Comparison of ENCODE assay signal across 1 cellular context in genomic region chr20:46040902-46041535, GRCh38.
TF ChIP-seq lines count a peak whose summit lies in the region.

No MANE protein-coding gene starts in this region.

TF ChIP-seq in HepG2, 621 proteins besides CTCF, POLR2A, EP300 and RAD21 (continued from another document and continues in another):
- TF ChIP-seq ZSCAN5A (CRISPR knock-in tag; IDR thresholded peaks at IDR 0.05; ENCODE audit: borderline replicate concordance) (peak; percentile 86), ISX (CRISPR knock-in tag; conservative IDR thresholded peaks at IDR 0.05) (peak; percentile 97), TOPORS (CRISPR knock-in tag; IDR thresholded peaks at IDR 0.05) (0 out of 2 replicates have a peak, but pooled peaks have one; percentile 67), SAP130 (CRISPR knock-in tag; IDR thresholded peaks at IDR 0.05; ENCODE audit: low read depth) (peak; percentile 78), NFIB (CRISPR knock-in tag; IDR thresholded peaks at IDR 0.05; ENCODE audit: borderline replicate concordance) (no peak), SIN3B (IDR thresholded peaks at IDR 0.05; ENCODE audit: low read length) (no peak), FOXJ3 (CRISPR knock-in tag; IDR thresholded peaks at IDR 0.05; ENCODE audit: borderline replicate concordance) (no peak), LCORL (IDR thresholded peaks at IDR 0.05) (no peak), LCORL (CRISPR knock-in tag; IDR thresholded peaks at IDR 0.05) (no peak), ASH2L (IDR thresholded peaks at IDR 0.05; ENCODE audit: insufficient read length, low read depth, low read length) (no peak), ZBED4 (CRISPR knock-in tag; IDR thresholded peaks at IDR 0.05; ENCODE audit: borderline replicate concordance) (peak; percentile 92), PTBP1 (IDR thresholded peaks at IDR 0.05; ENCODE audit: low read depth, low read length, poor library complexity, severe bottlenecking) (no peak), HDAC2 (CRISPR knock-in tag; IDR thresholded peaks at IDR 0.05) (peak; percentile 95), YEATS4 (CRISPR knock-in tag; IDR thresholded peaks at IDR 0.05; ENCODE audit: borderline replicate concordance) (no peak), ZNF749 (CRISPR knock-in tag; IDR thresholded peaks at IDR 0.05; ENCODE audit: borderline replicate concordance) (peak; percentile 88), ZNF432 (CRISPR knock-in tag; IDR thresholded peaks at IDR 0.05; ENCODE audit: borderline replicate concordance) (no peak), NFATC3 (CRISPR knock-in tag; IDR thresholded peaks at IDR 0.05) (0 out of 2 replicates have a peak, but pooled peaks have one; percentile 62), ZNF362 (CRISPR knock-in tag; IDR thresholded peaks at IDR 0.05; ENCODE audit: borderline replicate concordance) (no peak), ZNF296 (CRISPR knock-in tag; conservative IDR thresholded peaks at IDR 0.05) (no peak; the same call in 1 of the 2 replicates), ZSCAN22 (CRISPR knock-in tag; IDR thresholded peaks at IDR 0.05) (peak; percentile 65; the same call in 1 of the 2 replicates), ZNF776 (CRISPR knock-in tag; IDR thresholded peaks at IDR 0.05) (0 out of 2 replicates have a peak, but pooled peaks have one; percentile 59), IKZF4 (CRISPR knock-in tag; IDR thresholded peaks at IDR 0.05; ENCODE audit: borderline replicate concordance, low read depth, not compliant biosample characterization) (peak; percentile 96), ZBTB25 (CRISPR knock-in tag; IDR thresholded peaks at IDR 0.05) (peak; percentile 95), USF2 (IDR thresholded peaks at IDR 0.05; ENCODE audit: low read depth, low read length) (no peak), USF2 (CRISPR knock-in tag; IDR thresholded peaks at IDR 0.05; ENCODE audit: borderline replicate concordance) (no peak), ZNF343 (CRISPR knock-in tag; IDR thresholded peaks at IDR 0.05) (no peak)
- TF ChIP-seq, protein P1, sequence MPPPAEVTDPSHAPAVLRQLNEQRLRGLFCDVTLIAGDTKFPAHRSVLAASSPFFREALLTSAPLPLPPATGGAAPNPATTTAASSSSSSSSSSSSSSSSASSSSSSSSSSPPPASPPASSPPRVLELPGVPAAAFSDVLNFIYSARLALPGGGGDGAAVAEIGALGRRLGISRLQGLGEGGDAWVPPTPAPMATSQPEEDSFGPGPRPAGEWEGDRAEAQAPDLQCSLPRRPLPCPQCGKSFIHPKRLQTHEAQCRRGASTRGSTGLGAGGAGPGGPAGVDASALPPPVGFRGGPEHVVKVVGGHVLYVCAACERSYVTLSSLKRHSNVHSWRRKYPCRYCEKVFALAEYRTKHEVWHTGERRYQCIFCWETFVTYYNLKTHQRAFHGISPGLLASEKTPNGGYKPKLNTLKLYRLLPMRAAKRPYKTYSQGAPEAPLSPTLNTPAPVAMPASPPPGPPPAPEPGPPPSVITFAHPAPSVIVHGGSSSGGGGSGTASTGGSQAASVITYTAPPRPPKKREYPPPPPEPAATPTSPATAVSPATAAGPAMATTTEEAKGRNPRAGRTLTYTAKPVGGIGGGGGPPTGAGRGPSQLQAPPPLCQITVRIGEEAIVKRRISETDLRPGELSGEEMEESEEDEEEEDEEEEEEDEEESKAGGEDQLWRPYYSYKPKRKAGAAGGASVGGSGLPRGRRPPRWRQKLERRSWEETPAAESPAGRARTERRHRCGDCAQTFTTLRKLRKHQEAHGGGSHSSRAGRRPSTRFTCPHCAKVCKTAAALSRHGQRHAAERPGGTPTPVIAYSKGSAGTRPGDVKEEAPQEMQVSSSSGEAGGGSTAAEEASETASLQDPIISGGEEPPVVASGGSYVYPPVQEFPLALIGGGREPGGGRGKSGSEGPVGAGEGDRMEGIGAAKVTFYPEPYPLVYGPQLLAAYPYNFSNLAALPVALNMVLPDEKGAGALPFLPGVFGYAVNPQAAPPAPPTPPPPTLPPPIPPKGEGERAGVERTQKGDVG (CRISPR knock-in tag; IDR thresholded peaks at IDR 0.05; ENCODE audit: borderline replicate concordance), result no peak
- TF ChIP-seq, protein P2, sequence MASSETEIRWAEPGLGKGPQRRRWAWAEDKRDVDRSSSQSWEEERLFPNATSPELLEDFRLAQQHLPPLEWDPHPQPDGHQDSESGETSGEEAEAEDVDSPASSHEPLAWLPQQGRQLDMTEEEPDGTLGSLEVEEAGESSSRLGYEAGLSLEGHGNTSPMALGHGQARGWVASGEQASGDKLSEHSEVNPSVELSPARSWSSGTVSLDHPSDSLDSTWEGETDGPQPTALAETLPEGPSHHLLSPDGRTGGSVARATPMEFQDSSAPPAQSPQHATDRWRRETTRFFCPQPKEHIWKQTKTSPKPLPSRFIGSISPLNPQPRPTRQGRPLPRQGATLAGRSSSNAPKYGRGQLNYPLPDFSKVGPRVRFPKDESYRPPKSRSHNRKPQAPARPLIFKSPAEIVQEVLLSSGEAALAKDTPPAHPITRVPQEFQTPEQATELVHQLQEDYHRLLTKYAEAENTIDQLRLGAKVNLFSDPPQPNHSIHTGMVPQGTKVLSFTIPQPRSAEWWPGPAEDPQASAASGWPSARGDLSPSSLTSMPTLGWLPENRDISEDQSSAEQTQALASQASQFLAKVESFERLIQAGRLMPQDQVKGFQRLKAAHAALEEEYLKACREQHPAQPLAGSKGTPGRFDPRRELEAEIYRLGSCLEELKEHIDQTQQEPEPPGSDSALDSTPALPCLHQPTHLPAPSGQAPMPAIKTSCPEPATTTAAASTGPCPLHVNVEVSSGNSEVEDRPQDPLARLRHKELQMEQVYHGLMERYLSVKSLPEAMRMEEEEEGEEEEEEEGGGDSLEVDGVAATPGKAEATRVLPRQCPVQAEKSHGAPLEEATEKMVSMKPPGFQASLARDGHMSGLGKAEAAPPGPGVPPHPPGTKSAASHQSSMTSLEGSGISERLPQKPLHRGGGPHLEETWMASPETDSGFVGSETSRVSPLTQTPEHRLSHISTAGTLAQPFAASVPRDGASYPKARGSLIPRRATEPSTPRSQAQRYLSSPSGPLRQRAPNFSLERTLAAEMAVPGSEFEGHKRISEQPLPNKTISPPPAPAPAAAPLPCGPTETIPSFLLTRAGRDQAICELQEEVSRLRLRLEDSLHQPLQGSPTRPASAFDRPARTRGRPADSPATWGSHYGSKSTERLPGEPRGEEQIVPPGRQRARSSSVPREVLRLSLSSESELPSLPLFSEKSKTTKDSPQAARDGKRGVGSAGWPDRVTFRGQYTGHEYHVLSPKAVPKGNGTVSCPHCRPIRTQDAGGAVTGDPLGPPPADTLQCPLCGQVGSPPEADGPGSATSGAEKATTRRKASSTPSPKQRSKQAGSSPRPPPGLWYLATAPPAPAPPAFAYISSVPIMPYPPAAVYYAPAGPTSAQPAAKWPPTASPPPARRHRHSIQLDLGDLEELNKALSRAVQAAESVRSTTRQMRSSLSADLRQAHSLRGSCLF (CRISPR knock-in tag; IDR thresholded peaks at IDR 0.05; ENCODE audit: borderline replicate concordance), result peak; percentile 94
- TF ChIP-seq, protein P3, sequence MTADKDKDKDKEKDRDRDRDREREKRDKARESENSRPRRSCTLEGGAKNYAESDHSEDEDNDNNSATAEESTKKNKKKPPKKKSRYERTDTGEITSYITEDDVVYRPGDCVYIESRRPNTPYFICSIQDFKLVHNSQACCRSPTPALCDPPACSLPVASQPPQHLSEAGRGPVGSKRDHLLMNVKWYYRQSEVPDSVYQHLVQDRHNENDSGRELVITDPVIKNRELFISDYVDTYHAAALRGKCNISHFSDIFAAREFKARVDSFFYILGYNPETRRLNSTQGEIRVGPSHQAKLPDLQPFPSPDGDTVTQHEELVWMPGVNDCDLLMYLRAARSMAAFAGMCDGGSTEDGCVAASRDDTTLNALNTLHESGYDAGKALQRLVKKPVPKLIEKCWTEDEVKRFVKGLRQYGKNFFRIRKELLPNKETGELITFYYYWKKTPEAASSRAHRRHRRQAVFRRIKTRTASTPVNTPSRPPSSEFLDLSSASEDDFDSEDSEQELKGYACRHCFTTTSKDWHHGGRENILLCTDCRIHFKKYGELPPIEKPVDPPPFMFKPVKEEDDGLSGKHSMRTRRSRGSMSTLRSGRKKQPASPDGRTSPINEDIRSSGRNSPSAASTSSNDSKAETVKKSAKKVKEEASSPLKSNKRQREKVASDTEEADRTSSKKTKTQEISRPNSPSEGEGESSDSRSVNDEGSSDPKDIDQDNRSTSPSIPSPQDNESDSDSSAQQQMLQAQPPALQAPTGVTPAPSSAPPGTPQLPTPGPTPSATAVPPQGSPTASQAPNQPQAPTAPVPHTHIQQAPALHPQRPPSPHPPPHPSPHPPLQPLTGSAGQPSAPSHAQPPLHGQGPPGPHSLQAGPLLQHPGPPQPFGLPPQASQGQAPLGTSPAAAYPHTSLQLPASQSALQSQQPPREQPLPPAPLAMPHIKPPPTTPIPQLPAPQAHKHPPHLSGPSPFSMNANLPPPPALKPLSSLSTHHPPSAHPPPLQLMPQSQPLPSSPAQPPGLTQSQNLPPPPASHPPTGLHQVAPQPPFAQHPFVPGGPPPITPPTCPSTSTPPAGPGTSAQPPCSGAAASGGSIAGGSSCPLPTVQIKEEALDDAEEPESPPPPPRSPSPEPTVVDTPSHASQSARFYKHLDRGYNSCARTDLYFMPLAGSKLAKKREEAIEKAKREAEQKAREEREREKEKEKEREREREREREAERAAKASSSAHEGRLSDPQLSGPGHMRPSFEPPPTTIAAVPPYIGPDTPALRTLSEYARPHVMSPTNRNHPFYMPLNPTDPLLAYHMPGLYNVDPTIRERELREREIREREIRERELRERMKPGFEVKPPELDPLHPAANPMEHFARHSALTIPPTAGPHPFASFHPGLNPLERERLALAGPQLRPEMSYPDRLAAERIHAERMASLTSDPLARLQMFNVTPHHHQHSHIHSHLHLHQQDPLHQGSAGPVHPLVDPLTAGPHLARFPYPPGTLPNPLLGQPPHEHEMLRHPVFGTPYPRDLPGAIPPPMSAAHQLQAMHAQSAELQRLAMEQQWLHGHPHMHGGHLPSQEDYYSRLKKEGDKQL (CRISPR knock-in tag; IDR thresholded peaks at IDR 0.05; ENCODE audit: low read depth), result peak; percentile 27; the same call in 1 of the 2 replicates
